ENCODE assay signal across 22 cellular contexts in genomic region chr7:67348171-67348570, GRCh38.
DNase-seq lines count a peak whose midpoint lies in the region; ATAC-seq, FAIRE-seq and TF ChIP-seq lines count a peak whose summit lies in the region.
"Had no signal": no experiment of that assay in that cellular context is flagged by ENCODE, and none has a peak within 500 bp of the region (broad histone marks: within the 10 kb centered on the region; RNA-seq: fewer than 3 reads in every experiment).

No MANE protein-coding gene starts in this region.

- no peak overlapping the region for H2AFZ ChIP-seq in HepG2 (ENCODE audit: low read length)
- no peak overlapping the region for H2AFZ ChIP-seq in smooth muscle cell (ENCODE audit: low read depth)

- no peak for TF ChIP-seq EP300 in HepG2 (IDR thresholded peaks at IDR 0.05; ENCODE audit: low read depth in 2 of 2, low read length in 2 of 2)
- TF ChIP-seq EP300 in HepG2 (CRISPR knock-in tag; IDR thresholded peaks at IDR 0.05; ENCODE audit: borderline replicate concordance), result no peak

- H3K27ac ChIP-seq in coronary artery (no peak overlapping the region), lung (ENCODE audit: low read depth in 1 of 2, low read length in 1 of 2) (no peak overlapping the region), psoas muscle (peak overlapping the region; percentile 46), HepG2 (ENCODE audit: extremely low read length, insufficient read depth, low read length) (no peak overlapping the region), smooth muscle cell (ENCODE audit: low read depth) (no peak overlapping the region)

- no peak overlapping the region for H3K9ac ChIP-seq in HepG2 (ENCODE audit: insufficient read depth, low read depth, low read length)
- H3K9ac ChIP-seq in smooth muscle cell (ENCODE audit: low read depth), result no peak overlapping the region

- no peaks in the 10 kb centered on the region for H3K79me2 ChIP-seq in HepG2 (ENCODE audit: insufficient read depth, low read length)
- no peaks in the 10 kb centered on the region for H3K79me2 ChIP-seq in smooth muscle cell (ENCODE audit: low read depth)

- TF ChIP-seq POLR2A in HepG2 (IDR thresholded peaks at IDR 0.05; ENCODE audit: insufficient read depth in 1 of 2, low read depth in 2 of 2, low read length in 2 of 2), result no peak

- TF ChIP-seq CTCF in coronary artery (IDR thresholded peaks at IDR 0.05) (no peak), lung (IDR thresholded peaks at IDR 0.05; ENCODE audit: control extremely low read depth, extremely low read depth) (no peak), psoas muscle (IDR thresholded peaks at IDR 0.05) (no peak), HepG2 (CRISPR knock-in tag; IDR thresholded peaks at IDR 0.05) (no peak), smooth muscle cell (IDR thresholded peaks at IDR 0.05; ENCODE audit: borderline replicate concordance, insufficient read depth, poor library complexity, severe bottlenecking) (no peak)

- no peak for ATAC-seq in lung (ENCODE audit: insufficient read depth, low FRiP score)
- ATAC-seq in psoas muscle, result peak in 3 of 4 donors; percentile 34 to 50 (median 40)
- ATAC-seq in HepG2, result no peak
- ATAC-seq: GM12878 had no signal

- H3K4me1 ChIP-seq in lung (ENCODE audit: control insufficient read depth in 2 of 2, insufficient read depth in 2 of 2, low read length in 2 of 2), result no peaks in the 10 kb centered on the region
- H3K4me1 ChIP-seq in psoas muscle, result peaks cover 37% of the 10 kb centered on the region
- H3K4me1 ChIP-seq in HepG2 (ENCODE audit: insufficient read depth, low read length), result no peaks in the 10 kb centered on the region
- no peaks in the 10 kb centered on the region for H3K4me1 ChIP-seq in smooth muscle cell (ENCODE audit: low read depth)

- H3K4me2 ChIP-seq in HepG2 (ENCODE audit: low read depth, low read length) (no peak overlapping the region), smooth muscle cell (no peak overlapping the region)

- POLR2A ChIA-PET in HepG2 (lab: Yijun Ruan, JAX), result no interaction called here

- intact Hi-C loops in psoas muscle (cut with DNase I), result no loop called here
- intact Hi-C loops in HepG2 (cut with micrococcal nuclease; ENCODE audit: unreplicated experiment), result no loop called here

- CTCF ChIA-PET in HepG2 (lab: Yijun Ruan, JAX; ENCODE audit: low intra/inter-chr PET ratio, low total read pairs), result no interaction called here

- in situ Hi-C loops in HepG2 (cut with HindIII; ENCODE audit: extremely low pct_ligation_motif_present, low pct_unique_long_range_greater_than_20kb), result no loop called here

- H3F3A ChIP-seq in smooth muscle cell (ENCODE audit: low read depth), result no peaks in the 10 kb centered on the region

- BruUV-seq in HepG2 (replicated peaks; lab: Mats Ljungman, UMichigan), result no TSS peak

- DNase-seq in coronary artery (ENCODE audit: low spot score), result peak; percentile 19
- DNase-seq in lung (ENCODE audit: low spot score), result peak; percentile 13
- no peak for DNase-seq in psoas muscle
- DNase-seq in ureter (ENCODE audit: low spot score), result peak; percentile 28
- DNase-seq in HepG2 (ENCODE audit: low spot score), result no peak
- no peak for DNase-seq in central memory CD4-positive, alpha-beta T cell
- no peak for DNase-seq in smooth muscle cell (lab: John Stamatoyannopoulos, UW; ENCODE audit: unreplicated experiment)
- no peak for DNase-seq in H7
- DNase-seq: ACHN; BE2C; C1 segment of cervical spinal cord; CD4-positive, CD25-positive, alpha-beta regulatory T cell; CD8-positive, alpha-beta memory T cell; COR-L47; DMS 273 treated with DMSO at 0.1 percent for 48 hours; DMS53; DND-41; EL had no signal

- no peak for FAIRE-seq in HepG2 (lab: Jason Lieb, UNC)
- FAIRE-seq: A204.1, GM12878, H1 had no signal

- H3K36me3 ChIP-seq in lung (ENCODE audit: control insufficient read depth in 2 of 2, insufficient read depth in 2 of 2, low read length in 2 of 2), result peaks cover 2 to 10% of the 10 kb centered on the region in 2 donors
- H3K36me3 ChIP-seq in psoas muscle (ENCODE audit: insufficient read depth in 1 of 2, low read depth in 1 of 2), result peaks cover 9 to 82% of the 10 kb centered on the region in 2 donors
- no peaks in the 10 kb centered on the region for H3K36me3 ChIP-seq in HepG2 (replicated peaks in 1 of 2; ENCODE audit: control insufficient read depth in 1 of 2, insufficient read depth in 2 of 2, low read length in 2 of 2)
- no peaks in the 10 kb centered on the region for H3K36me3 ChIP-seq in smooth muscle cell (ENCODE audit: low read depth)
- H3K36me3 ChIP-seq in H7 (replicated peaks; ENCODE audit: control insufficient read depth, insufficient read depth, low read length), result no peaks in the 10 kb centered on the region
- H3K36me3 ChIP-seq: BE2C, HAP-1 had no signal

- no peak for TF ChIP-seq RAD21 in HepG2 (CRISPR knock-in tag; IDR thresholded peaks at IDR 0.05)

- H3K4me3 ChIP-seq in coronary artery (no peak overlapping the region), lung (no peak overlapping the region), psoas muscle (no peak overlapping the region), HepG2 (replicated peaks in 1 of 3; ENCODE audit: insufficient read depth in 1 of 3, low read depth in 2 of 3, low read length in 3 of 3) (no peak overlapping the region), smooth muscle cell (no peak overlapping the region), H7 (ENCODE audit: insufficient read depth, low read depth, low read length) (no peak overlapping the region)
- H3K4me3 ChIP-seq: GM12878, HAP-1 had no signal

- H3K9me3 ChIP-seq in lung (ENCODE audit: control insufficient read depth in 2 of 2, insufficient read depth in 1 of 2, low read length in 1 of 2) (peaks cover 0 to 8% of the 10 kb centered on the region in 2 donors), psoas muscle (no peaks in the 10 kb centered on the region), HepG2 (ENCODE audit: low read length) (peaks cover 10% of the 10 kb centered on the region; the same call in 1 of the 2 replicates), smooth muscle cell (replicated peaks; ENCODE audit: low read depth) (no peaks in the 10 kb centered on the region)
- H3K9me3 ChIP-seq: BE2C had no signal

- H3K27me3 ChIP-seq in lung (ENCODE audit: control insufficient read depth, insufficient read depth), result no peaks in the 10 kb centered on the region
- H3K27me3 ChIP-seq in psoas muscle (ENCODE audit: insufficient read depth in 3 of 3, low read length in 2 of 3), result no peaks in the 10 kb centered on the region
- H3K27me3 ChIP-seq in HepG2 (ENCODE audit: control insufficient read depth in 1 of 2, insufficient read depth in 2 of 2, low read length in 2 of 2), result no peaks in the 10 kb centered on the region
- H3K27me3 ChIP-seq in smooth muscle cell (ENCODE audit: low read depth), result no peaks in the 10 kb centered on the region
- no peaks in the 10 kb centered on the region for H3K27me3 ChIP-seq in H7 (ENCODE audit: control insufficient read depth, insufficient read depth, low read length)
- H3K27me3 ChIP-seq: BE2C had no signal

- no peaks in the 10 kb centered on the region for H4K20me1 ChIP-seq in HepG2 (ENCODE audit: insufficient read depth, low read length)
- no peaks in the 10 kb centered on the region for H4K20me1 ChIP-seq in smooth muscle cell (ENCODE audit: low read depth)

- 90 to 97% methylated on average over 7 of the region's 7 CpGs for WGBS in lung, 2 donors
- WGBS in psoas muscle, 3 donors, result 64 to 77% (median 64%) methylated on average over 7 of the region's 7 CpGs
- 92% methylated on average over 7 of the region's 7 CpGs for WGBS in HepG2 (ENCODE audit: low lambda C conversion rate)
- 88% methylated on average over 7 of the region's 7 CpGs for WGBS in smooth muscle cell (ENCODE audit: low lambda C conversion rate)

TF ChIP-seq in HepG2, 621 proteins besides CTCF, POLR2A, EP300 and RAD21 (continues in another document):
- no peak for TF ChIP-seq RXRA (CRISPR knock-in tag; IDR thresholded peaks at IDR 0.05)
- TF ChIP-seq ETS1 (CRISPR knock-in tag; IDR thresholded peaks at IDR 0.05), result no peak
- no peak for TF ChIP-seq GPBP1L1 (CRISPR knock-in tag; IDR thresholded peaks at IDR 0.05)
- TF ChIP-seq CCDC6 (CRISPR knock-in tag; IDR thresholded peaks at IDR 0.05), result no peak
- TF ChIP-seq BORCS8-MEF2B (CRISPR knock-in tag; IDR thresholded peaks at IDR 0.05), result no peak
- TF ChIP-seq ZNF788 (CRISPR knock-in tag; IDR thresholded peaks at IDR 0.05; ENCODE audit: borderline replicate concordance), result no peak
- TF ChIP-seq ZNF552 (CRISPR knock-in tag; IDR thresholded peaks at IDR 0.05; ENCODE audit: borderline replicate concordance), result no peak
- no peak for TF ChIP-seq ZNF484 (CRISPR knock-in tag; IDR thresholded peaks at IDR 0.05; ENCODE audit: borderline replicate concordance, low read depth)
- TF ChIP-seq ZFP91 (CRISPR knock-in tag; IDR thresholded peaks at IDR 0.05; ENCODE audit: borderline replicate concordance), result no peak

Comparison
In these comparisons a context has a peak if more than half of its experiments do, and no peak if none do; other contexts are left out.
1. DNase-seq: peak in coronary artery (single experiment), lung (single experiment) and ureter (single experiment); none in psoas muscle (0 of 2), HepG2 (single experiment), central memory CD4-positive, alpha-beta T cell (single experiment), smooth muscle cell (single experiment) and H7 (single experiment).
2. ATAC-seq: peak in psoas muscle (3 of 4); none in lung (single experiment) and HepG2 (single experiment).